ENCODE assay signal across 21 cellular contexts in the genomic region with DNA sequence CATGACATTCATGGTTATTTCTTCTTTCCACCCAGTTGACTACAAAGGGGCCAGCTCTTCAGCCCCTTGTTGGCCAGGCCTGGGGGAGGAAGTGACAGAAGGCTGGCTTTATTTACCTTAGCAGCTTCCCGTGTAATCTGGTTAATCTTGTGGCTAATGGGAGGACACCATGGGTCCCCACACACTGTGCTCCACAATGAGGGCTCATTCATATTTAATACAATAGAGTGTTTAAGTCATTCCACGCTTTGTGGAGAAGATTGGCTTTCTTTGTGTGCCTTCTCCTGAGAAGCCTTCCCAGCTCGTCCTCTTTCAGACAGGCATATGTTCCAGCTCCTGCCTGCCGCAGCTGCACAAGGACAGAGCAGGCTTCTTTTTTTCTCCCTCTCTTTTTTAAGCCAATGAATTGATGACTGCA.
DNase-seq lines count a peak whose midpoint lies in the region; ATAC-seq and TF ChIP-seq lines count a peak whose summit lies in the region.
"Had no signal": no experiment of that assay in that cellular context is flagged by ENCODE, and none has a peak within 500 bp of the region (broad histone marks: within the 10 kb centered on the region; RNA-seq: fewer than 3 reads in every experiment).

No MANE protein-coding gene starts in this region.

- H3K27ac ChIP-seq in GM23338 (ENCODE audit: low read depth) (no peak overlapping the region), WERI-Rb-1 (peak overlapping the region; percentile 95)
- H3K27ac ChIP-seq: adrenal gland, pancreas had no signal

- no peaks in the 10 kb centered on the region for H4K20me1 ChIP-seq in GM23338 (replicated peaks; ENCODE audit: insufficient read depth)

- ATAC-seq in GM23338 = peak; percentile 88
- no peak for ATAC-seq in stimulated activated naive CD8-positive, alpha-beta T cell treated with anti-CD3 and anti-CD28 coated beads, Interleukin-15, amount 100 ng/mL, for 72 hours
- no peak for ATAC-seq in HG02763 (IDR thresholded peaks at IDR 0.05; ENCODE audit: unreplicated experiment)
- no peak for ATAC-seq in HG03135 (IDR thresholded peaks at IDR 0.05; ENCODE audit: unreplicated experiment)
- ATAC-seq: activated CD8-positive, alpha-beta T cell treated with anti-CD3 and anti-CD28 coated beads, Interleukin-2, amount 10 ng/mL, durations not matched to agents 7 days and 5 days; K562; mucosa of descending colon; pancreas had no signal

- H3K4me3 Mint-ChIP-seq in GM23338 = no peak overlapping the region
- no peak overlapping the region for H3K4me3 Mint-ChIP-seq in stimulated activated naive CD8-positive, alpha-beta T cell treated with anti-CD3 and anti-CD28 coated beads, Interleukin-15, amount 100 ng/mL, for 72 hours
- H3K4me3 Mint-ChIP-seq: activated CD8-positive, alpha-beta T cell treated with anti-CD3 and anti-CD28 coated beads, Interleukin-2, amount 10 ng/mL, durations not matched to agents 7 days and 5 days; central memory CD8-positive, alpha-beta T cell had no signal

- H3K4me1 Mint-ChIP-seq in GM23338 = peaks cover 40% of the 10 kb centered on the region
- no peaks in the 10 kb centered on the region for H3K4me1 Mint-ChIP-seq in stimulated activated naive CD8-positive, alpha-beta T cell treated with anti-CD3 and anti-CD28 coated beads, Interleukin-15, amount 100 ng/mL, for 72 hours
- H3K4me1 Mint-ChIP-seq: central memory CD8-positive, alpha-beta T cell had no signal

- TF ChIP-seq CTCF in GM23338 (conservative IDR thresholded peaks at IDR 0.05; ENCODE audit: low read depth in 2 of 2) (no peak), WERI-Rb-1 (IDR thresholded peaks at IDR 0.05; ENCODE audit: low read depth, low read length) (no peak)

- H3K27me3 ChIP-seq in GM23338 (ENCODE audit: insufficient read depth) (no peaks in the 10 kb centered on the region), WERI-Rb-1 (ENCODE audit: insufficient read depth, low read depth, severe bottlenecking) (no peaks in the 10 kb centered on the region)
- H3K27me3 ChIP-seq: adrenal gland had no signal

- peak overlapping the region; percentile 53 for H3K4me2 ChIP-seq in GM23338

- peak overlapping the region; percentile 85 for H2AFZ ChIP-seq in GM23338

- DNase-seq in GM23338 (ENCODE audit: low spot score) = no peak
- peak; percentile 69 to 70 for DNase-seq in NCI-H2081 (lab: John Stamatoyannopoulos, UW)
- peak; percentile 96 for DNase-seq in WERI-Rb-1
- DNase-seq in kidney glomerular epithelial cell (lab: John Stamatoyannopoulos, UW) = peak; percentile 4
- no peak for DNase-seq in stimulated activated naive CD8-positive, alpha-beta T cell treated with anti-CD3 and anti-CD28 coated beads, Interleukin-15, amount 100 ng/mL, for 72 hours
- no peak for DNase-seq in stimulated activated CD4-positive, alpha-beta T cell treated with anti-CD3 and anti-CD28 coated beads, Interleukin-4, amount 100 ng/mL, for 1 hour
- DNase-seq: activated CD8-positive, alpha-beta T cell treated with anti-CD3 and anti-CD28 coated beads, Interleukin-2, amount 10 ng/mL, durations not matched to agents 7 days and 5 days; adrenal gland; C1 segment of cervical spinal cord; DND-41; foreskin fibroblast; mucosa of descending colon; NCI-H1105 treated with DMSO at 0.1 percent for 48 hours; NK-92 treated with Interleukin-12 subunit alpha and Interleukin-12 subunit beta, amount 100 ng/mL, for 24 hours; pancreas; stimulated activated naive CD4-positive, alpha-beta T cell treated with Interleukin-2 at 50 U/mL for 16 hours had no signal

- H3K36me3 Mint-ChIP-seq in GM23338 (ENCODE audit: low read depth) = no peaks in the 10 kb centered on the region

- H3K36me3 ChIP-seq in GM23338 (ENCODE audit: insufficient read depth) (no peaks in the 10 kb centered on the region), WERI-Rb-1 (no peaks in the 10 kb centered on the region)
- H3K36me3 ChIP-seq: adrenal gland, HAP-1, pancreas had no signal

- peaks cover 5% of the 10 kb centered on the region for H3K9me3 Mint-ChIP-seq in GM23338
- no peaks in the 10 kb centered on the region for H3K9me3 Mint-ChIP-seq in stimulated activated naive CD8-positive, alpha-beta T cell treated with anti-CD3 and anti-CD28 coated beads, Interleukin-15, amount 100 ng/mL, for 72 hours

- peaks cover 4% of the 10 kb centered on the region for H3K27me3 Mint-ChIP-seq in GM23338 (ENCODE audit: insufficient read depth, low read depth, poor library complexity)
- H3K27me3 Mint-ChIP-seq in stimulated activated naive CD8-positive, alpha-beta T cell treated with anti-CD3 and anti-CD28 coated beads, Interleukin-15, amount 100 ng/mL, for 72 hours = no peaks in the 10 kb centered on the region
- H3K27me3 Mint-ChIP-seq: central memory CD8-positive, alpha-beta T cell had no signal

- no peaks in the 10 kb centered on the region for H3K79me2 ChIP-seq in GM23338 (replicated peaks; ENCODE audit: insufficient read depth)

- H3K4me1 ChIP-seq in GM23338 (ENCODE audit: insufficient read depth) = peaks cover 28% of the 10 kb centered on the region
- H3K4me1 ChIP-seq: adrenal gland, HAP-1, pancreas had no signal

- H3K9me3 ChIP-seq in WERI-Rb-1 (ENCODE audit: severe bottlenecking) = peaks cover 5% of the 10 kb centered on the region
- H3K9me3 ChIP-seq: adrenal gland, HAP-1, mucosa of descending colon, pancreas had no signal

- H3F3A ChIP-seq in GM23338 (replicated peaks; ENCODE audit: low read depth) = no peaks in the 10 kb centered on the region

- H3K4me3 ChIP-seq in GM23338 = 0 out of 2 replicates have a peak overlapping the region, but pooled peaks have one; percentile 8
- peak overlapping the region; percentile 37 for H3K4me3 ChIP-seq in WERI-Rb-1 (ENCODE audit: low read depth, low read length)
- H3K4me3 ChIP-seq: adrenal gland, HAP-1, K562, mucosa of descending colon, pancreas had no signal

- H3K27ac Mint-ChIP-seq in GM23338 = peak overlapping the region; percentile 78
- H3K27ac Mint-ChIP-seq in stimulated activated naive CD8-positive, alpha-beta T cell treated with anti-CD3 and anti-CD28 coated beads, Interleukin-15, amount 100 ng/mL, for 72 hours = no peak overlapping the region
- H3K27ac Mint-ChIP-seq: activated CD8-positive, alpha-beta T cell treated with anti-CD3 and anti-CD28 coated beads, Interleukin-2, amount 10 ng/mL, durations not matched to agents 7 days and 5 days had no signal

- 0 out of 2 replicates have a peak, but pooled peaks cover 3% of the 10 kb centered on the region for H3K9me2 ChIP-seq in GM23338 (ENCODE audit: insufficient read depth)

TF ChIP-seq in GM23338, 12 proteins besides CTCF, POLR2A, EP300 and RAD21:
- TF ChIP-seq ZNF114 (CRISPR knock-in tag; IDR thresholded peaks at IDR 0.05) = peak; percentile 36; the same call in 1 of the 2 replicates
- TF ChIP-seq, protein P1, sequence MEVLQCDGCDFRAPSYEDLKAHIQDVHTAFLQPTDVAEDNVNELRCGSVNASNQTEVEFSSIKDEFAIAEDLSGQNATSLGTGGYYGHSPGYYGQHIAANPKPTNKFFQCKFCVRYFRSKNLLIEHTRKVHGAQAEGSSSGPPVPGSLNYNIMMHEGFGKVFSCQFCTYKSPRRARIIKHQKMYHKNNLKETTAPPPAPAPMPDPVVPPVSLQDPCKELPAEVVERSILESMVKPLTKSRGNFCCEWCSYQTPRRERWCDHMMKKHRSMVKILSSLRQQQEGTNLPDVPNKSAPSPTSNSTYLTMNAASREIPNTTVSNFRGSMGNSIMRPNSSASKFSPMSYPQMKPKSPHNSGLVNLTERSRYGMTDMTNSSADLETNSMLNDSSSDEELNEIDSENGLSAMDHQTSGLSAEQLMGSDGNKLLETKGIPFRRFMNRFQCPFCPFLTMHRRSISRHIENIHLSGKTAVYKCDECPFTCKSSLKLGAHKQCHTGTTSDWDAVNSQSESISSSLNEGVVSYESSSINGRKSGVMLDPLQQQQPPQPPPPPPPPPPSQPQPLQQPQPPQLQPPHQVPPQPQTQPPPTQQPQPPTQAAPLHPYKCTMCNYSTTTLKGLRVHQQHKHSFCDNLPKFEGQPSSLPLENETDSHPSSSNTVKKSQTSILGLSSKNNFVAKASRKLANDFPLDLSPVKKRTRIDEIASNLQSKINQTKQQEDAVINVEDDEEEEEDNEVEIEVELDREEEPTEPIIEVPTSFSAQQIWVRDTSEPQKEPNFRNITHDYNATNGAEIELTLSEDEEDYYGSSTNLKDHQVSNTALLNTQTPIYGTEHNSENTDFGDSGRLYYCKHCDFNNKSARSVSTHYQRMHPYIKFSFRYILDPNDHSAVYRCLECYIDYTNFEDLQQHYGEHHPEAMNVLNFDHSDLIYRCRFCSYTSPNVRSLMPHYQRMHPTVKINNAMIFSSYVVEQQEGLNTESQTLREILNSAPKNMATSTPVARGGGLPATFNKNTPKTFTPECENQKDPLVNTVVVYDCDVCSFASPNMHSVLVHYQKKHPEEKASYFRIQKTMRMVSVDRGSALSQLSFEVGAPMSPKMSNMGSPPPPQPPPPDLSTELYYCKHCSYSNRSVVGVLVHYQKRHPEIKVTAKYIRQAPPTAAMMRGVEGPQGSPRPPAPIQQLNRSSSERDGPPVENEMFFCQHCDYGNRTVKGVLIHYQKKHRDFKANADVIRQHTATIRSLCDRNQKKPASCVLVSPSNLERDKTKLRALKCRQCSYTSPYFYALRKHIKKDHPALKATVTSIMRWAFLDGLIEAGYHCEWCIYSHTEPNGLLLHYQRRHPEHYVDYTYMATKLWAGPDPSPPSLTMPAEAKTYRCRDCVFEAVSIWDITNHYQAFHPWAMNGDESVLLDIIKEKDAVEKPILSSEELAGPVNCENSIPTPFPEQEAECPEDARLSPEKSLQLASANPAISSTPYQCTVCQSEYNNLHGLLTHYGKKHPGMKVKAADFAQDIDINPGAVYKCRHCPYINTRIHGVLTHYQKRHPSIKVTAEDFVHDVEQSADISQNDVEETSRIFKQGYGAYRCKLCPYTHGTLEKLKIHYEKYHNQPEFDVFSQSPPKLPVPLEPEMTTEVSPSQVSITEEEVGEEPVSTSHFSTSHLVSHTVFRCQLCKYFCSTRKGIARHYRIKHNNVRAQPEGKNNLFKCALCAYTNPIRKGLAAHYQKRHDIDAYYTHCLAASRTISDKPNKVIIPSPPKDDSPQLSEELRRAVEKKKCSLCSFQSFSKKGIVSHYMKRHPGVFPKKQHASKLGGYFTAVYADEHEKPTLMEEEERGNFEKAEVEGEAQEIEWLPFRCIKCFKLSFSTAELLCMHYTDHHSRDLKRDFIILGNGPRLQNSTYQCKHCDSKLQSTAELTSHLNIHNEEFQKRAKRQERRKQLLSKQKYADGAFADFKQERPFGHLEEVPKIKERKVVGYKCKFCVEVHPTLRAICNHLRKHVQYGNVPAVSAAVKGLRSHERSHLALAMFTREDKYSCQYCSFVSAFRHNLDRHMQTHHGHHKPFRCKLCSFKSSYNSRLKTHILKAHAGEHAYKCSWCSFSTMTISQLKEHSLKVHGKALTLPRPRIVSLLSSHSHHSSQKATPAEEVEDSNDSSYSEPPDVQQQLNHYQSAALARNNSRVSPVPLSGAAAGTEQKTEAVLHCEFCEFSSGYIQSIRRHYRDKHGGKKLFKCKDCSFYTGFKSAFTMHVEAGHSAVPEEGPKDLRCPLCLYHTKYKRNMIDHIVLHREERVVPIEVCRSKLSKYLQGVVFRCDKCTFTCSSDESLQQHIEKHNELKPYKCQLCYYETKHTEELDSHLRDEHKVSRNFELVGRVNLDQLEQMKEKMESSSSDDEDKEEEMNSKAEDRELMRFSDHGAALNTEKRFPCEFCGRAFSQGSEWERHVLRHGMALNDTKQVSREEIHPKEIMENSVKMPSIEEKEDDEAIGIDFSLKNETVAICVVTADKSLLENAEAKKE (CRISPR knock-in tag; IDR thresholded peaks at IDR 0.05) = peak; percentile 78
- TF ChIP-seq CREB1 (CRISPR knock-in tag; IDR thresholded peaks at IDR 0.05; ENCODE audit: low read depth) = no peak

Comparison
In these comparisons a context has a peak if more than half of its experiments do, and no peak if none do; other contexts are left out.
1. DNase-seq: peak in NCI-H2081 (2 of 2), WERI-Rb-1 (single experiment) and kidney glomerular epithelial cell (single experiment); none in GM23338 (single experiment), stimulated activated naive CD8-positive, alpha-beta T cell treated with anti-CD3 and anti-CD28 coated beads, Interleukin-15, amount 100 ng/mL, for 72 hours (0 of 2) and stimulated activated CD4-positive, alpha-beta T cell treated with anti-CD3 and anti-CD28 coated beads, Interleukin-4, amount 100 ng/mL, for 1 hour (single experiment).